Comparison of ENCODE assay signal across 1 cellular context in genomic region chr2:84799772-84800171, GRCh38.
TF ChIP-seq lines count a peak whose summit lies in the region.

No MANE protein-coding gene starts in this region.

TF ChIP-seq in GM23338, 12 proteins besides CTCF, POLR2A, EP300 and RAD21 (continued from another document):
- no peak for TF ChIP-seq STAT1 (IDR thresholded peaks at IDR 0.05; ENCODE audit: unreplicated experiment)
- TF ChIP-seq JUNB (IDR thresholded peaks at IDR 0.05; ENCODE audit: unreplicated experiment), result no peak
